10 cellular contexts compared by ENCODE assay signal in genomic region chr3:37863552-37863865, GRCh38. TPM values are rescaled to one million over a fixed set of nuclear protein-coding genes. Genes with fewer than 3 reads are reported as not detected.
DNase-seq lines count a peak whose midpoint lies in the region; ATAC-seq, FAIRE-seq and TF ChIP-seq lines count a peak whose summit lies in the region.
"Had no signal": no experiment of that assay in that cellular context is flagged by ENCODE, and none has a peak within 500 bp of the region (broad histone marks: within the 10 kb centered on the region; RNA-seq: fewer than 3 reads in every experiment).

No MANE protein-coding gene starts in this region.

- intact Hi-C loops in K562 (cut with micrococcal nuclease): no loop called here
- intact Hi-C loops in left lung (cut with DNase I): no loop called here
- intact Hi-C loops in stomach (cut with DNase I; ENCODE audit: low total_unique reads): no loop called here

- TF ChIP-seq POLR2A in K562 (conservative IDR thresholded peaks at IDR 0.05) (no peak), stomach (IDR thresholded peaks at IDR 0.05) (no peak)

- no peak overlapping the region for H3K4me2 ChIP-seq in K562 (ENCODE audit: insufficient read depth, low read length)

- TF ChIP-seq CTCF in HFFc6 (IDR thresholded peaks at IDR 0.05) (no peak), K562 (IDR thresholded peaks at IDR 0.05 in 2 of 3, conservative IDR thresholded peaks at IDR 0.05 in 1 of 3; ENCODE audit: insufficient read depth in 2 of 3, low read depth in 1 of 3, low read length in 3 of 3) (no peak), left lung (IDR thresholded peaks at IDR 0.05) (no peak), stomach (IDR thresholded peaks at IDR 0.05) (no peak)

- DNase-seq in HFFc6 (no peak), K562 (ENCODE audit: extremely low read depth in 1 of 4, low spot score in 3 of 4) (no peak), left lung (peak in 1 of 2 donors; percentile 42), stomach (no peak), NCI-H82 treated with DMSO at 0.1 percent for 48 hours (lab: John Stamatoyannopoulos, UW; ENCODE audit: unreplicated experiment) (no peak), SHP77 treated with DMSO at 0.1 percent for 48 hours (lab: John Stamatoyannopoulos, UW) (no peak)
- no peak for DNase-seq in activated naive CD4-positive, alpha-beta T cell treated with anti-CD3 and anti-CD28 coated beads, Interleukin-2, amount 50 U/mL, for 16 hours
- DNase-seq: NCI-H1092; stimulated activated CD8-positive, alpha-beta memory T cell treated with anti-CD3 and anti-CD28 coated beads, Interleukin-4, amount 100 ng/mL, for 48 hours had no signal

- no peak for ATAC-seq in K562
- no peak for ATAC-seq in left lung
- no peak for ATAC-seq in HG03460 (IDR thresholded peaks at IDR 0.05; ENCODE audit: unreplicated experiment)

- peak overlapping the region; percentile 78 for H3K27ac Mint-ChIP-seq in HFFc6

- H3K79me2 ChIP-seq in K562 (ENCODE audit: control insufficient read depth, insufficient read depth, low read length): peaks cover 19% of the 10 kb centered on the region; the same call in 2 of the 3 replicates

- H3K27me3 ChIP-seq in K562 (ENCODE audit: control insufficient read depth in 2 of 2, insufficient read depth in 2 of 2, low read length in 2 of 2): peaks cover 2 to 10% of the 10 kb centered on the region in 2 experiments; a peak in 3 of 5 replicates
- no peaks in the 10 kb centered on the region for H3K27me3 ChIP-seq in left lung
- H3K27me3 ChIP-seq in stomach: no peaks in the 10 kb centered on the region

- no peaks in the 10 kb centered on the region for H3K9me1 ChIP-seq in K562 (ENCODE audit: control insufficient read depth, insufficient read depth, low read length)

- H3K36me3 ChIP-seq in K562 (ENCODE audit: control insufficient read depth, insufficient read depth, low read length) (no peaks in the 10 kb centered on the region), left lung (no peaks in the 10 kb centered on the region), stomach (no peaks in the 10 kb centered on the region)

- CTCF ChIA-PET in K562 (lab: Yijun Ruan, JAX; ENCODE audit: low intra/inter-chr PET ratio): interaction anchor here (0.5 kb wide), 1 partner anchor 29 kb away, joined by 3 read pairs; no protein-coding TSS in a partner anchor

- POLR2A ChIA-PET in K562 (lab: Yijun Ruan, JAX): interaction anchor here (0.6 to 1.3 kb wide), 2 partner anchors 37 to 719 kb away, joined by 3 read pairs; no protein-coding TSS in a partner anchor

- peak overlapping the region in 1 of 2 experiments; percentile 31; a peak in 1 of 4 replicates for H3K9ac ChIP-seq in K562 (ENCODE audit: insufficient read depth in 1 of 2, low read depth in 2 of 2, low read length in 2 of 2)

- peaks cover 3% of the 10 kb centered on the region; the same call in 1 of the 2 replicates for H4K20me1 ChIP-seq in K562 (replicated peaks; ENCODE audit: control insufficient read depth, insufficient read depth, low read length)

- TF ChIP-seq EP300 in K562 (IDR thresholded peaks at IDR 0.05; ENCODE audit: low read length) (no peak), stomach (IDR thresholded peaks at IDR 0.05) (no peak)

- H2AFZ ChIP-seq in K562 (ENCODE audit: low read depth, low read length): no peak overlapping the region

- no peak for FAIRE-seq in K562 (lab: Jason Lieb, UNC)

- no peaks in the 10 kb centered on the region for H3K9me3 Mint-ChIP-seq in HFFc6

- peak overlapping the region; percentile 96 for H3K4me3 Mint-ChIP-seq in HFFc6

- H3K4me1 Mint-ChIP-seq in HFFc6 (ENCODE audit: low read depth): peaks cover 75% of the 10 kb centered on the region

- H3K4me3 ChIP-seq in K562: no peak overlapping the region
- peak overlapping the region; percentile 9 to 63 for H3K4me3 ChIP-seq in left lung
- H3K4me3 ChIP-seq in stomach: peak overlapping the region; percentile 69 to 78 (median 75)

- in situ Hi-C loops in K562 (cut with MboI): no loop called here

- H3K4me1 ChIP-seq in K562 (replicated peaks in 1 of 2; ENCODE audit: control insufficient read depth in 2 of 2, insufficient read depth in 2 of 2, low read length in 2 of 2) (peaks cover 19 to 23% of the 10 kb centered on the region in 2 experiments), left lung (peaks cover 12 to 42% of the 10 kb centered on the region in 2 donors), stomach (peaks cover 33 to 70% (median 51%) of the 10 kb centered on the region in 4 donors)

- H3K36me3 Mint-ChIP-seq in HFFc6 (ENCODE audit: low read depth): no peaks in the 10 kb centered on the region; the same call in 1 of the 2 replicates

- WGBS in K562 (ENCODE audit: insufficient coverage, low coverage, missing lambda C conversion rate): 11% methylated on average over 6 of the region's 6 CpGs
- 11 to 26% (median 15%) methylated on average over 6 of the region's 6 CpGs for WGBS in stomach, 5 donors

- TF ChIP-seq RAD21 in K562 (CRISPR knock-in tag; conservative IDR thresholded peaks at IDR 0.05 in 1 of 2, IDR thresholded peaks at IDR 0.05 in 1 of 2): no peak

- H3K9me3 ChIP-seq in K562 (replicated peaks; ENCODE audit: control insufficient read depth, insufficient read depth, low read depth, low read length): no peaks in the 10 kb centered on the region
- H3K9me3 ChIP-seq in left lung: no peaks in the 10 kb centered on the region
- no peaks in the 10 kb centered on the region for H3K9me3 ChIP-seq in stomach

- H3K27ac ChIP-seq in K562 (ENCODE audit: extremely low read depth, low read depth, low read length): no peak overlapping the region
- peak overlapping the region; percentile 66 to 67 for H3K27ac ChIP-seq in left lung
- peak overlapping the region; percentile 80 to 89 (median 84) for H3K27ac ChIP-seq in stomach

- BruUV-seq in K562 (replicated peaks; lab: Mats Ljungman, UMichigan): no TSS peak

- H3K27me3 Mint-ChIP-seq in HFFc6 (ENCODE audit: insufficient read depth): no peaks in the 10 kb centered on the region

TF ChIP-seq in K562, 482 proteins besides CTCF, POLR2A, EP300 and RAD21:
- TF ChIP-seq ZBTB7A (IDR thresholded peaks at IDR 0.05; ENCODE audit: borderline replicate concordance, control insufficient read depth, low read depth, low read length) (peak; percentile 69; the same call in 1 of the 2 replicates), AFF1 (IDR thresholded peaks at IDR 0.05; ENCODE audit: low read depth in 1 of 2, partially characterized antibody in 2 of 2) (no peak)

RNA-seq across cellular contexts. Expression of gene CTDSPL, which starts 1.8 kb away (rescaled TPM):
- total RNA-seq in HFFc6 (2021; fragmentation: NEBNext Ultra II Directional; extraction: Animal tissue kit (Norgen Biotek cat#: 25700)): 10 to 100 TPM; 30.3 to 38.8 (median 36.2) TPM
- 6.2 and 9.3 TPM in 2 replicates for total RNA-seq in K562 (2011; cell fraction: chromatin; rRNA removed; ENCODE audit: low replicate concordance)
- 5.0 and 5.5 TPM in 2 replicates for total RNA-seq in K562 (2011; cell fraction: nucleolus; rRNA removed)
- 7.6 and 10.7 TPM in 2 replicates for total RNA-seq in K562 (2011; cell fraction: nucleoplasm; rRNA removed)
- total RNA-seq in K562 (2014; rRNA removed): 7.6 and 8.4 TPM in 2 replicates
- 12.0 and 12.6 TPM in 2 replicates for total RNA-seq in K562 (2014; rRNA removed; fragmentation: Illumina TruSeq; extraction: Trizol)
- 11.3 and 11.9 TPM in 2 replicates for total RNA-seq in K562 (2015; rRNA removed; fragmentation: Illumina TruSeq; extraction: Trizol)
- total RNA-seq in K562 (2021): 17.9 and 19.5 TPM in 2 replicates
- 10.5 and 19.3 TPM in 2 replicates for polyA plus RNA-seq in K562 (2011; rRNA removed)
- 10.3 and 11.4 TPM in 2 replicates for polyA plus RNA-seq in K562 (2011; cell fraction: cytosol; rRNA removed)
- polyA plus RNA-seq in K562 (2011; cell fraction: nucleus; rRNA removed): 11.8 and 15.8 TPM in 2 replicates
- 17.8 and 20.7 TPM in 2 replicates for polyA plus RNA-seq in K562 (2012)
- polyA plus RNA-seq in K562 (2014; fragmentation: Illumina TruSeq; extraction: Trizol): 14.2 and 14.4 TPM in 2 replicates
- 1 to 10 TPM; 5.1 to 5.8 TPM for polyA plus RNA-seq in K562 (2014; fragmentation: Nextera tagmentation; extraction: Ambion mirVana)
- polyA plus RNA-seq in K562 (2014; rRNA removed): 8.8 and 8.9 TPM in 2 replicates
- polyA minus RNA-seq in K562 (2011; rRNA and poly(A)+ RNA removed): 11.9 and 16.8 TPM in 2 replicates
- 8.1 and 11.4 TPM in 2 replicates for polyA minus RNA-seq in K562 (2011; cell fraction: cytosol; rRNA and poly(A)+ RNA removed)
- 2.3 and 3.8 TPM in 2 replicates for polyA minus RNA-seq in K562 (2011; cell fraction: nucleus; rRNA and poly(A)+ RNA removed)
- total RNA-seq in left lung: 10 to 100 TPM; 46.9 to 74.4 TPM
- total RNA-seq in stomach: 10 to 100 TPM; 13.4 to 54.9 (median 39.7) TPM
- polyA plus RNA-seq in stomach: 10 to 100 TPM; 18.9 to 32.1 (median 28.3) TPM
